Comparison of ENCODE assay signal across 18 cellular contexts in genomic region chr1:39915499-39916129, GRCh38. TPM values are rescaled to one million over a fixed set of nuclear protein-coding genes. Genes with fewer than 3 reads are reported as not detected.
A peak's percentile ranks its signal among the peaks of the same experiment; 100 is the strongest.
DNase-seq lines count a peak whose midpoint lies in the region; ATAC-seq, FAIRE-seq and TF ChIP-seq lines count a peak whose summit lies in the region.
"Had no signal": no experiment of that assay in that cellular context is flagged by ENCODE, and none has a peak within 500 bp of the region (broad histone marks: within the 10 kb centered on the region; RNA-seq: fewer than 3 reads in every experiment).

No MANE protein-coding gene starts in this region.

- no peak for TF ChIP-seq CTCF in astrocyte (IDR thresholded peaks at IDR 0.05; ENCODE audit: insufficient read depth, low read depth, low read length)

- ATAC-seq in left colon (peak; percentile 59), HG02678 (IDR thresholded peaks at IDR 0.05; ENCODE audit: unreplicated experiment) (no peak)
- ATAC-seq: GM23338 had no signal

- H2AFZ ChIP-seq in astrocyte (ENCODE audit: low read depth, low read length) = no peak overlapping the region
- H2AFZ ChIP-seq: GM23338 had no signal

- POLR2A ChIA-PET in HEK293T (lab: Yijun Ruan, JAX) = no interaction called here

- H3K4me2 ChIP-seq in astrocyte (ENCODE audit: low read length) = no peak overlapping the region
- H3K4me2 ChIP-seq: GM23338 had no signal

- H3K27ac Mint-ChIP-seq in astrocyte (ENCODE audit: unreplicated experiment) = no peak overlapping the region
- H3K27ac Mint-ChIP-seq: B cell; CD4-positive, alpha-beta T cell; GM23338; H9 had no signal

- 64 to 78% (median 68%) methylated on average over 6 of the region's 6 CpGs for WGBS in small intestine, 3 donors

- no peak for FAIRE-seq in astrocyte (lab: Jason Lieb, UNC)
- no peak for FAIRE-seq in small intestine (lab: Jason Lieb, UNC)
- FAIRE-seq: D721Med, GM12892, HTR-8/SVneo had no signal

- no peak overlapping the region for H3K4me3 ChIP-seq in astrocyte (ENCODE audit: insufficient read depth, low read depth, low read length)
- no peak overlapping the region for H3K4me3 ChIP-seq in small intestine (ENCODE audit: low read depth in 1 of 2, low read length in 2 of 2)
- H3K4me3 ChIP-seq: GM23338 had no signal

- H3K27me3 ChIP-seq in astrocyte (ENCODE audit: insufficient read depth, low read length) = no peaks in the 10 kb centered on the region
- H3K27me3 ChIP-seq in small intestine (ENCODE audit: control insufficient read depth in 2 of 2, insufficient read depth in 2 of 2, low read length in 2 of 2) = no peaks in the 10 kb centered on the region

- H3K79me2 ChIP-seq in astrocyte (ENCODE audit: insufficient read depth, low read length) = no peaks in the 10 kb centered on the region

- peak; percentile 39 for DNase-seq in M059J (ENCODE audit: low read depth)
- DNase-seq in astrocyte (ENCODE audit: low read depth) = no peak
- DNase-seq in left colon = no peak
- peak; percentile 66 for DNase-seq in small intestine
- no peak for DNase-seq in HEK293T (ENCODE audit: extremely low spot score)
- no peak for DNase-seq in AG08396 (ENCODE audit: low spot score)
- DNase-seq: ACHN; C1 segment of cervical spinal cord; CD4-positive, alpha-beta T cell; DND-41; GDM1; H9 had no signal

- H3K36me3 ChIP-seq in astrocyte (ENCODE audit: insufficient read depth, low read length) (no peaks in the 10 kb centered on the region), small intestine (ENCODE audit: control insufficient read depth in 2 of 2, insufficient read depth in 2 of 2, low read length in 2 of 2) (no peaks in the 10 kb centered on the region)

- no peaks in the 10 kb centered on the region for H3K36me3 Mint-ChIP-seq in astrocyte (ENCODE audit: low read depth, unreplicated experiment)

- peaks cover 3% of the 10 kb centered on the region for H3K27me3 Mint-ChIP-seq in astrocyte (ENCODE audit: low read depth, unreplicated experiment)

- no peak overlapping the region for H3K9ac ChIP-seq in astrocyte (ENCODE audit: low read length)

- H3K4me1 Mint-ChIP-seq in astrocyte (ENCODE audit: low read depth, unreplicated experiment) = peaks cover 2% of the 10 kb centered on the region
- H3K4me1 Mint-ChIP-seq: B cell had no signal

- H4K20me1 ChIP-seq in astrocyte (ENCODE audit: insufficient read depth, low read length) = no peaks in the 10 kb centered on the region

- H3K9me3 Mint-ChIP-seq in astrocyte (ENCODE audit: unreplicated experiment) = no peaks in the 10 kb centered on the region
- H3K9me3 Mint-ChIP-seq: CD4-positive, alpha-beta T cell had no signal

- no peaks in the 10 kb centered on the region for H3K9me3 ChIP-seq in astrocyte (ENCODE audit: insufficient read depth, low read depth, low read length)
- H3K9me3 ChIP-seq in small intestine (ENCODE audit: control insufficient read depth, low read depth) = no peaks in the 10 kb centered on the region

- H3K27ac ChIP-seq in astrocyte (ENCODE audit: low read depth, low read length) = no peak overlapping the region
- H3K27ac ChIP-seq in small intestine (ENCODE audit: low read depth in 1 of 2, low read length in 1 of 2) = no peak overlapping the region

- intact Hi-C loops in left colon (cut with DNase I, micrococcal nuclease) = no loop called here

- H3K4me3 Mint-ChIP-seq in astrocyte (ENCODE audit: unreplicated experiment) = peak overlapping the region; percentile 62
- H3K4me3 Mint-ChIP-seq: B cell; CD4-positive, alpha-beta T cell; GM23338; H9 had no signal

- no peaks in the 10 kb centered on the region for H3K4me1 ChIP-seq in astrocyte (ENCODE audit: insufficient read depth, low read length)
- no peaks in the 10 kb centered on the region for H3K4me1 ChIP-seq in small intestine (ENCODE audit: control insufficient read depth in 2 of 2, insufficient read depth in 1 of 2, low read depth in 1 of 2, low read length in 1 of 2)

- CTCF ChIA-PET in HEK293T (lab: Yijun Ruan, JAX) = interaction anchor here (0.6 to 0.9 kb wide), 3 partner anchors 13 to 293 kb away, joined by 3 to 5 read pairs (median 4); no protein-coding TSS in a partner anchor

TF ChIP-seq in HEK293T, 16 proteins besides CTCF, POLR2A, EP300 and RAD21:
- TF ChIP-seq L3MBTL2 (conservative IDR thresholded peaks at IDR 0.05) = no peak
- TF ChIP-seq ELF4 (IDR thresholded peaks at IDR 0.05) = no peak
- no peak for TF ChIP-seq NFRKB (IDR thresholded peaks at IDR 0.05)
- no peak for TF ChIP-seq ARNT (IDR thresholded peaks at IDR 0.05)
- no peak for TF ChIP-seq PKNOX1 (IDR thresholded peaks at IDR 0.05)
- TF ChIP-seq BHLHE40 (IDR thresholded peaks at IDR 0.05; ENCODE audit: borderline replicate concordance) = no peak
- no peak for TF ChIP-seq HDGF (IDR thresholded peaks at IDR 0.05; ENCODE audit: borderline replicate concordance)

RNA-seq across cellular contexts. Expression of gene MYCL, which starts 13.9 kb away (rescaled TPM):
- total RNA-seq in M059J (2014; rRNA removed; shearing (Covaris generic)) = 0.57 TPM in 1 of 2 replicates, not detected in the other
- total RNA-seq in astrocyte = 3.3 and 3.8 TPM in 2 replicates
- total RNA-seq in left colon = 10 to 100 TPM; 13.7 to 15.4 TPM
- 1 to 10 TPM; 3.5 to 9.0 (median 5.6) TPM for polyA plus RNA-seq in small intestine

RNA-seq across cellular contexts. Expression of gene TRIT1, which starts 32.3 kb away (rescaled TPM):
- 15.2 and 26.3 TPM in 2 replicates for total RNA-seq in M059J (2014; rRNA removed; shearing (Covaris generic))
- total RNA-seq in astrocyte (19.2 and 21.9 TPM in 2 replicates), left colon (10 to 100 TPM; 12.1 to 17.0 TPM)
- 10 to 100 TPM in 1 of 3 donors, 1 to 10 TPM in 2; 4.3 to 11.7 (median 6.9) TPM for polyA plus RNA-seq in small intestine

RNA-seq across cellular contexts. Expression of gene MFSD2A, which starts 39.3 kb away (rescaled TPM):
- total RNA-seq in M059J (2014; rRNA removed; shearing (Covaris generic)) = 1.2 and 2.3 TPM in 2 replicates
- total RNA-seq in astrocyte (2.9 and 3.3 TPM in 2 replicates), left colon (10 to 100 TPM; 27.9 to 35.7 TPM)
- 10 to 100 TPM; 17.5 to 57.5 (median 45.9) TPM for polyA plus RNA-seq in small intestine

Comparison
In these comparisons a context has a peak if more than half of its experiments do, and no peak if none do; other contexts are left out.
1. DNase-seq: peak in M059J (single experiment) and small intestine (single experiment); none in astrocyte (single experiment), left colon (0 of 2), HEK293T (single experiment) and AG08396 (single experiment).